17 cellular contexts compared by ENCODE assay signal in genomic region chr2:113278812-113279139, GRCh38. TPM values are rescaled to one million over a fixed set of nuclear protein-coding genes. Genes with fewer than 3 reads are reported as not detected.
A peak's percentile ranks its signal among the peaks of the same experiment; 100 is the strongest.
DNase-seq lines count a peak whose midpoint lies in the region; ATAC-seq and TF ChIP-seq lines count a peak whose summit lies in the region.
"Had no signal": no experiment of that assay in that cellular context is flagged by ENCODE, and none has a peak within 500 bp of the region (broad histone marks: within the 10 kb centered on the region; RNA-seq: fewer than 3 reads in every experiment).

Gene PAX8, minus strand, starts transcription at chr2:113278921. Its CDS starts 527 bp downstream, at chr2:113278394.

- POLR2A ChIA-PET in CD8-positive, alpha-beta memory T cell (lab: Charles Lee): no interaction called here
- POLR2A ChIA-PET in activated CD8-positive, alpha-beta T cell treated with anti-CD3 and anti-CD28 coated beads for 36 hours (lab: Charles Lee): no interaction called here
- POLR2A ChIA-PET in PC-9 (lab: Charles Lee; ENCODE audit: unreplicated experiment): no interaction called here

- no peak for ATAC-seq in stimulated activated naive B cell treated with anti-CD40 and anti-IgM and Interleukin-4, amounts not matched to agents 10 μg/mL and 1 μg/mL and 100 μg/mL, for 72 hours (replicated peaks)
- no peak for ATAC-seq in activated CD8-positive, alpha-beta T cell treated with anti-CD3 and anti-CD28 coated beads for 36 hours
- ATAC-seq: activated CD4-positive, CD25-positive, alpha-beta regulatory T cell treated with anti-CD3 and anti-CD28 coated beads, Interleukin-2, amount 50 U/mL, for 24 hours had no signal

- H3K9me3 Mint-ChIP-seq in stimulated activated naive B cell treated with anti-CD40 and anti-IgM and Interleukin-4, amounts not matched to agents 10 μg/mL and 1 μg/mL and 100 μg/mL, for 72 hours: no peaks in the 10 kb centered on the region
- no peaks in the 10 kb centered on the region for H3K9me3 Mint-ChIP-seq in CD8-positive, alpha-beta memory T cell
- H3K9me3 Mint-ChIP-seq in activated CD8-positive, alpha-beta T cell treated with anti-CD3 and anti-CD28 coated beads for 36 hours: no peaks in the 10 kb centered on the region
- H3K9me3 Mint-ChIP-seq: activated naive CD4-positive, alpha-beta T cell treated with anti-CD3 and anti-CD28 coated beads, Interleukin-2, amount 10 ng/mL, durations not matched to agents 7 days and 5 days; T-helper 1 cell treated with Interleukin-12 subunit alpha and Interleukin-12 subunit beta and Interleukin-4 antibody, amounts not matched to agents 30 μg/mL and 1 μg/mL, for 36 hours had no signal

- BruUV-seq in PC-9 (replicated peaks; lab: Mats Ljungman, UMichigan): no TSS peak

- H3K36me3 Mint-ChIP-seq in stimulated activated naive B cell treated with anti-CD40 and anti-IgM and Interleukin-4, amounts not matched to agents 10 μg/mL and 1 μg/mL and 100 μg/mL, for 72 hours: no peaks in the 10 kb centered on the region
- H3K36me3 Mint-ChIP-seq in CD8-positive, alpha-beta memory T cell: peaks cover 0 to 2% (median 0%) of the 10 kb centered on the region in 3 donors
- no peaks in the 10 kb centered on the region for H3K36me3 Mint-ChIP-seq in activated CD8-positive, alpha-beta T cell treated with anti-CD3 and anti-CD28 coated beads for 36 hours (ENCODE audit: low read depth)
- H3K36me3 Mint-ChIP-seq: activated naive CD4-positive, alpha-beta T cell treated with anti-CD3 and anti-CD28 coated beads, Interleukin-2, amount 10 ng/mL, durations not matched to agents 7 days and 5 days had no signal

- TF ChIP-seq CTCF in activated CD8-positive, alpha-beta T cell treated with anti-CD3 and anti-CD28 coated beads for 36 hours (IDR thresholded peaks at IDR 0.05): no peak
- no peak for TF ChIP-seq CTCF in PC-9 (conservative IDR thresholded peaks at IDR 0.05)

- CTCF ChIA-PET in CD8-positive, alpha-beta memory T cell (lab: Charles Lee): no interaction called here
- CTCF ChIA-PET in activated CD8-positive, alpha-beta T cell treated with anti-CD3 and anti-CD28 coated beads for 36 hours (lab: Charles Lee): interaction anchor here (1.1 to 1.4 kb wide), 2 partner anchors 18 to 22 kb away, joined by 3 read pairs; no protein-coding TSS in a partner anchor
- CTCF ChIA-PET in PC-9 (lab: Charles Lee): no interaction called here

- DNase-seq in ecto neural progenitor cell (ENCODE audit: low spot score): peak; percentile 66
- DNase-seq in kidney glomerular epithelial cell (lab: John Stamatoyannopoulos, UW): peak; percentile 99
- DNase-seq in stimulated activated naive B cell treated with anti-CD40 and anti-IgM and Interleukin-4, amounts not matched to agents 10 μg/mL and 1 μg/mL and 100 μg/mL, for 72 hours: no peak
- no peak for DNase-seq in hypothalamus (lab: John Stamatoyannopoulos, UW)
- DNase-seq in CD8-positive, alpha-beta memory T cell: no peak
- no peak for DNase-seq in activated CD8-positive, alpha-beta T cell treated with anti-CD3 and anti-CD28 coated beads for 36 hours
- DNase-seq in PC-9: no peak
- DNase-seq: activated naive CD4-positive, alpha-beta T cell treated with anti-CD3 and anti-CD28 coated beads, Interleukin-2, amount 10 ng/mL, durations not matched to agents 7 days and 5 days; Karpas-422; NCI-H1436 treated with DMSO at 0.1 percent for 48 hours; NCI-H2227 treated with DMSO at 0.1 percent for 48 hours; NK-92 treated with Interleukin-12 subunit alpha and Interleukin-12 subunit beta, amount 100 ng/mL, for 24 hours; SHP77 treated with DMSO at 0.1 percent for 48 hours had no signal

- H3K4me1 ChIP-seq in HUES48 (ENCODE audit: control insufficient read depth, insufficient read depth, low read length) (peaks cover 8% of the 10 kb centered on the region; the same call in 1 of the 2 replicates), PC-9 (replicated peaks; ENCODE audit: insufficient read depth) (peaks cover 25% of the 10 kb centered on the region)
- peaks cover 25% of the 10 kb centered on the region for H3K4me1 ChIP-seq in CD8-positive, alpha-beta memory T cell (ENCODE audit: insufficient read depth, low read length)

- H3K27ac ChIP-seq in HUES48 (ENCODE audit: low read depth, low read length) (no peak within 1 kb of the TSS), PC-9 (no peak within 1 kb of the TSS)
- no peak within 1 kb of the TSS for H3K27ac ChIP-seq in CD8-positive, alpha-beta memory T cell (ENCODE audit: low read depth, low read length)

- no peak within 1 kb of the TSS for H3K9ac ChIP-seq in HUES48 (ENCODE audit: low read depth, low read length)

- H3K27me3 ChIP-seq in HUES48 (ENCODE audit: control insufficient read depth, insufficient read depth, low read length) (peaks cover 93% of the 10 kb centered on the region), PC-9 (ENCODE audit: insufficient read depth, low read depth) (no peaks in the 10 kb centered on the region)
- peaks cover 33% of the 10 kb centered on the region for H3K27me3 ChIP-seq in CD8-positive, alpha-beta memory T cell (ENCODE audit: insufficient read depth, low read length, poor library complexity, severe bottlenecking)

- peaks cover 28% of the 10 kb centered on the region for H3F3A ChIP-seq in PC-9 (ENCODE audit: insufficient read depth, low read depth)

- H3K27ac Mint-ChIP-seq in stimulated activated naive B cell treated with anti-CD40 and anti-IgM and Interleukin-4, amounts not matched to agents 10 μg/mL and 1 μg/mL and 100 μg/mL, for 72 hours: peak within 1 kb of the TSS; percentile 47
- H3K27ac Mint-ChIP-seq in CD8-positive, alpha-beta memory T cell: no peak within 1 kb of the TSS
- H3K27ac Mint-ChIP-seq in activated CD8-positive, alpha-beta T cell treated with anti-CD3 and anti-CD28 coated beads for 36 hours: no peak within 1 kb of the TSS
- H3K27ac Mint-ChIP-seq: activated naive CD4-positive, alpha-beta T cell treated with anti-CD3 and anti-CD28 coated beads, Interleukin-2, amount 10 ng/mL, durations not matched to agents 7 days and 5 days; T-helper 1 cell treated with Interleukin-12 subunit alpha and Interleukin-12 subunit beta and Interleukin-4 antibody, amounts not matched to agents 30 μg/mL and 1 μg/mL, for 36 hours had no signal

- no peaks in the 10 kb centered on the region for H3K79me2 ChIP-seq in PC-9 (ENCODE audit: low read depth)

- no peak within 1 kb of the TSS for H2AFZ ChIP-seq in PC-9

- no peaks in the 10 kb centered on the region for H3K9me3 ChIP-seq in HUES48 (ENCODE audit: control insufficient read depth, insufficient read depth, low read length)
- H3K9me3 ChIP-seq in CD8-positive, alpha-beta memory T cell (ENCODE audit: low read length): no peaks in the 10 kb centered on the region
- no peaks in the 10 kb centered on the region for H3K9me3 ChIP-seq in PC-9 (ENCODE audit: insufficient read depth, low read depth)

- H3K4me3 ChIP-seq in HUES48 (ENCODE audit: low read depth, low read length): peak within 1 kb of the TSS; percentile 58
- H3K4me3 ChIP-seq in CD8-positive, alpha-beta memory T cell (ENCODE audit: low read length): no peak within 1 kb of the TSS
- H3K4me3 ChIP-seq in PC-9: no peak within 1 kb of the TSS

- H3K4me2 ChIP-seq in PC-9: no peak within 1 kb of the TSS

- H3K4me1 Mint-ChIP-seq in stimulated activated naive B cell treated with anti-CD40 and anti-IgM and Interleukin-4, amounts not matched to agents 10 μg/mL and 1 μg/mL and 100 μg/mL, for 72 hours: peaks cover 7 to 24% of the 10 kb centered on the region in 2 donors
- peaks cover 8 to 22% (median 9%) of the 10 kb centered on the region in 3 donors for H3K4me1 Mint-ChIP-seq in CD8-positive, alpha-beta memory T cell
- peaks cover 12% of the 10 kb centered on the region for H3K4me1 Mint-ChIP-seq in activated CD8-positive, alpha-beta T cell treated with anti-CD3 and anti-CD28 coated beads for 36 hours (ENCODE audit: low read depth)

- H3K27me3 Mint-ChIP-seq in stimulated activated naive B cell treated with anti-CD40 and anti-IgM and Interleukin-4, amounts not matched to agents 10 μg/mL and 1 μg/mL and 100 μg/mL, for 72 hours: peaks cover 63 to 74% of the 10 kb centered on the region in 2 donors
- peaks cover 52 to 62% of the 10 kb centered on the region in 2 donors for H3K27me3 Mint-ChIP-seq in CD8-positive, alpha-beta memory T cell
- peaks cover 44% of the 10 kb centered on the region for H3K27me3 Mint-ChIP-seq in activated CD8-positive, alpha-beta T cell treated with anti-CD3 and anti-CD28 coated beads for 36 hours

- intact Hi-C loops in activated CD8-positive, alpha-beta T cell treated with anti-CD3 and anti-CD28 coated beads for 36 hours (cut with micrococcal nuclease): no loop called here
- intact Hi-C loops in PC-9 (cut with micrococcal nuclease; ENCODE audit: unreplicated experiment): no loop called here

- H3K9me2 ChIP-seq in PC-9 (ENCODE audit: insufficient read depth): no peaks in the 10 kb centered on the region

- peak within 1 kb of the TSS in 1 of 2 donors; percentile 19 for H3K4me3 Mint-ChIP-seq in stimulated activated naive B cell treated with anti-CD40 and anti-IgM and Interleukin-4, amounts not matched to agents 10 μg/mL and 1 μg/mL and 100 μg/mL, for 72 hours
- no peak within 1 kb of the TSS for H3K4me3 Mint-ChIP-seq in CD8-positive, alpha-beta memory T cell
- H3K4me3 Mint-ChIP-seq in activated CD8-positive, alpha-beta T cell treated with anti-CD3 and anti-CD28 coated beads for 36 hours: no peak within 1 kb of the TSS
- H3K4me3 Mint-ChIP-seq: activated naive CD4-positive, alpha-beta T cell treated with anti-CD3 and anti-CD28 coated beads, Interleukin-2, amount 10 ng/mL, durations not matched to agents 7 days and 5 days; T-helper 1 cell treated with Interleukin-12 subunit alpha and Interleukin-12 subunit beta and Interleukin-4 antibody, amounts not matched to agents 30 μg/mL and 1 μg/mL, for 36 hours had no signal

- H3K36me3 ChIP-seq in HUES48 (ENCODE audit: control insufficient read depth, insufficient read depth, low read length): no peaks in the 10 kb centered on the region
- no peaks in the 10 kb centered on the region for H3K36me3 ChIP-seq in CD8-positive, alpha-beta memory T cell (ENCODE audit: insufficient read depth, low read length)
- no peaks in the 10 kb centered on the region for H3K36me3 ChIP-seq in PC-9 (ENCODE audit: low read depth)

- H4K20me1 ChIP-seq in PC-9 (ENCODE audit: insufficient read depth): no peaks in the 10 kb centered on the region

RNA-seq across cellular contexts. Expression of gene PAX8, which starts in this region (rescaled TPM):
- total RNA-seq in CD8-positive, alpha-beta memory T cell: 1 to 10 TPM; 2.3 TPM
- 0.97 TPM for polyA plus RNA-seq in CD8-positive, alpha-beta memory T cell
- total RNA-seq in activated CD8-positive, alpha-beta T cell treated with anti-CD3 and anti-CD28 coated beads for 36 hours: under 1 TPM; 0.43 to 0.63 TPM
- 5.8 and 6.4 TPM in 2 replicates for total RNA-seq in PC-9 (2021)
- total RNA-seq: bronchial epithelial cell had no signal

Comparison
In these comparisons a context has a peak if more than half of its experiments do, and no peak if none do; other contexts are left out.
1. DNase-seq: peak in ecto neural progenitor cell (single experiment) and kidney glomerular epithelial cell (single experiment); none in stimulated activated naive B cell treated with anti-CD40 and anti-IgM and Interleukin-4, amounts not matched to agents 10 μg/mL and 1 μg/mL and 100 μg/mL, for 72 hours (single experiment), hypothalamus (0 of 51), CD8-positive, alpha-beta memory T cell (0 of 5), activated CD8-positive, alpha-beta T cell treated with anti-CD3 and anti-CD28 coated beads for 36 hours (single experiment) and PC-9 (0 of 2).